1 cellular context compared by ENCODE assay signal in the genomic region with DNA sequence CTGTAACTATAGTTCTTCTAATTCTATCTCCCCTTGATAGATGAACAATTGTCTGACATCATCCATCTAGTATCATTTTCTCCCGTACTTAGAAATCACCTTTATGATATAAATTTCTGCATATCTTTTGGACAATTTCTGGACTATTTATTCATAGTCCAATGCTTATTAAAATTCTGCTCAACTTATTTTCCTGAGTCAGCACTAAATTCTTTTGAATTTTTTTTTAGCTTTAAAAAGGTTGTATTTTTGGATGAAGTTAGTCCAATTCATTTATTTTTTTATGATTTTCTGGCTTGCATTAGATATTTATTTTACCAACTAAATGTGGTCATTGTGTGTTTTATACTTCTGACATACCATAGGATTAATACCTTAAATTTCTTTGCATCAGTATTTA.
A peak's percentile ranks its signal among the peaks of the same experiment; 100 is the strongest.
TF ChIP-seq lines count a peak whose summit lies in the region.

No MANE protein-coding gene starts in this region.

TF ChIP-seq in HepG2, 621 proteins besides CTCF, POLR2A, EP300 and RAD21:
- TF ChIP-seq, protein P1, sequence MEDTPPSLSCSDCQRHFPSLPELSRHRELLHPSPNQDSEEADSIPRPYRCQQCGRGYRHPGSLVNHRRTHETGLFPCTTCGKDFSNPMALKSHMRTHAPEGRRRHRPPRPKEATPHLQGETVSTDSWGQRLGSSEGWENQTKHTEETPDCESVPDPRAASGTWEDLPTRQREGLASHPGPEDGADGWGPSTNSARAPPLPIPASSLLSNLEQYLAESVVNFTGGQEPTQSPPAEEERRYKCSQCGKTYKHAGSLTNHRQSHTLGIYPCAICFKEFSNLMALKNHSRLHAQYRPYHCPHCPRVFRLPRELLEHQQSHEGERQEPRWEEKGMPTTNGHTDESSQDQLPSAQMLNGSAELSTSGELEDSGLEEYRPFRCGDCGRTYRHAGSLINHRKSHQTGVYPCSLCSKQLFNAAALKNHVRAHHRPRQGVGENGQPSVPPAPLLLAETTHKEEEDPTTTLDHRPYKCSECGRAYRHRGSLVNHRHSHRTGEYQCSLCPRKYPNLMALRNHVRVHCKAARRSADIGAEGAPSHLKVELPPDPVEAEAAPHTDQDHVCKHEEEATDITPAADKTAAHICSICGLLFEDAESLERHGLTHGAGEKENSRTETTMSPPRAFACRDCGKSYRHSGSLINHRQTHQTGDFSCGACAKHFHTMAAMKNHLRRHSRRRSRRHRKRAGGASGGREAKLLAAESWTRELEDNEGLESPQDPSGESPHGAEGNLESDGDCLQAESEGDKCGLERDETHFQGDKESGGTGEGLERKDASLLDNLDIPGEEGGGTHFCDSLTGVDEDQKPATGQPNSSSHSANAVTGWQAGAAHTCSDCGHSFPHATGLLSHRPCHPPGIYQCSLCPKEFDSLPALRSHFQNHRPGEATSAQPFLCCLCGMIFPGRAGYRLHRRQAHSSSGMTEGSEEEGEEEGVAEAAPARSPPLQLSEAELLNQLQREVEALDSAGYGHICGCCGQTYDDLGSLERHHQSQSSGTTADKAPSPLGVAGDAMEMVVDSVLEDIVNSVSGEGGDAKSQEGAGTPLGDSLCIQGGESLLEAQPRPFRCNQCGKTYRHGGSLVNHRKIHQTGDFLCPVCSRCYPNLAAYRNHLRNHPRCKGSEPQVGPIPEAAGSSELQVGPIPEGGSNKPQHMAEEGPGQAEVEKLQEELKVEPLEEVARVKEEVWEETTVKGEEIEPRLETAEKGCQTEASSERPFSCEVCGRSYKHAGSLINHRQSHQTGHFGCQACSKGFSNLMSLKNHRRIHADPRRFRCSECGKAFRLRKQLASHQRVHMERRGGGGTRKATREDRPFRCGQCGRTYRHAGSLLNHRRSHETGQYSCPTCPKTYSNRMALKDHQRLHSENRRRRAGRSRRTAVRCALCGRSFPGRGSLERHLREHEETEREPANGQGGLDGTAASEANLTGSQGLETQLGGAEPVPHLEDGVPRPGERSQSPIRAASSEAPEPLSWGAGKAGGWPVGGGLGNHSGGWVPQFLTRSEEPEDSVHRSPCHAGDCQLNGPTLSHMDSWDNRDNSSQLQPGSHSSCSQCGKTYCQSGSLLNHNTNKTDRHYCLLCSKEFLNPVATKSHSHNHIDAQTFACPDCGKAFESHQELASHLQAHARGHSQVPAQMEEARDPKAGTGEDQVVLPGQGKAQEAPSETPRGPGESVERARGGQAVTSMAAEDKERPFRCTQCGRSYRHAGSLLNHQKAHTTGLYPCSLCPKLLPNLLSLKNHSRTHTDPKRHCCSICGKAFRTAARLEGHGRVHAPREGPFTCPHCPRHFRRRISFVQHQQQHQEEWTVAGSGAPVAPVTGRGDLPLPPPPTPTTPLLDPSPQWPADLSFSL (CRISPR knock-in tag; IDR thresholded peaks at IDR 0.05) = no peak
- TF ChIP-seq GLI4 (CRISPR knock-in tag; IDR thresholded peaks at IDR 0.05; ENCODE audit: borderline replicate concordance) = no peak
- TF ChIP-seq MAFK (conservative IDR thresholded peaks at IDR 0.05 in 1 of 2, IDR thresholded peaks at IDR 0.05 in 1 of 2; ENCODE audit: low read length in 2 of 2) = peak; percentile 90 to 97
- TF ChIP-seq MAFF (IDR thresholded peaks at IDR 0.05; ENCODE audit: low read depth, low read length) = peak; percentile 93
- no peak for TF ChIP-seq ZNF790 (CRISPR knock-in tag; IDR thresholded peaks at IDR 0.05; ENCODE audit: borderline replicate concordance)
